ENCODE assay signal across 8 cellular contexts in genomic region chr22:37896181-37896592, GRCh38. TPM values are rescaled to one million over a fixed set of nuclear protein-coding genes. Genes with fewer than 3 reads are reported as not detected.
DNase-seq lines count a peak whose midpoint lies in the region; ATAC-seq and TF ChIP-seq lines count a peak whose summit lies in the region.

No MANE protein-coding gene starts in this region.

- peak overlapping the region; percentile 98 for H3K27ac Mint-ChIP-seq in activated naive CD4-positive, alpha-beta T cell treated with anti-CD3 and anti-CD28 coated beads, Interleukin-2, amount 10 ng/mL, durations not matched to agents 7 days and 5 days

- CTCF ChIA-PET in activated naive CD4-positive, alpha-beta T cell treated with anti-CD3 and anti-CD28 coated beads, Interleukin-2, amount 10 ng/mL, durations not matched to agents 7 days and 5 days (lab: Charles Lee) = interaction anchor here (0.5 to 3.0 kb wide), 10 partner anchors 9 to 74 kb away, joined by 3 to 19 read pairs (median 4); partner anchors contain the start of gene MICALL1

- H3K4me3 ChIP-seq in right lobe of liver = no peak overlapping the region
- H3K4me3 ChIP-seq in uterus = no peak overlapping the region

- peak overlapping the region; percentile 42 for H3K4me3 Mint-ChIP-seq in activated naive CD4-positive, alpha-beta T cell treated with anti-CD3 and anti-CD28 coated beads, Interleukin-2, amount 10 ng/mL, durations not matched to agents 7 days and 5 days

- TF ChIP-seq POLR2A in right lobe of liver (IDR thresholded peaks at IDR 0.05) = no peak
- no peak for TF ChIP-seq POLR2A in uterus (IDR thresholded peaks at IDR 0.05)

- H3K36me3 Mint-ChIP-seq in activated naive CD4-positive, alpha-beta T cell treated with anti-CD3 and anti-CD28 coated beads, Interleukin-2, amount 10 ng/mL, durations not matched to agents 7 days and 5 days = peaks cover 16% of the 10 kb centered on the region

- no peak for TF ChIP-seq CTCF in right lobe of liver (IDR thresholded peaks at IDR 0.05)
- TF ChIP-seq CTCF in uterus (IDR thresholded peaks at IDR 0.05) = no peak

- no peaks in the 10 kb centered on the region for H3K27me3 Mint-ChIP-seq in activated naive CD4-positive, alpha-beta T cell treated with anti-CD3 and anti-CD28 coated beads, Interleukin-2, amount 10 ng/mL, durations not matched to agents 7 days and 5 days

- no peaks in the 10 kb centered on the region for H3K9me3 Mint-ChIP-seq in activated naive CD4-positive, alpha-beta T cell treated with anti-CD3 and anti-CD28 coated beads, Interleukin-2, amount 10 ng/mL, durations not matched to agents 7 days and 5 days

- peaks cover 47% of the 10 kb centered on the region for H3K4me1 Mint-ChIP-seq in activated naive CD4-positive, alpha-beta T cell treated with anti-CD3 and anti-CD28 coated beads, Interleukin-2, amount 10 ng/mL, durations not matched to agents 7 days and 5 days

- in situ Hi-C loops in KBM-7 (cut with MboI; ENCODE audit: low pct_unique_long_range_greater_than_20kb, low sequenced_read_pairs) = no loop called here

- intact Hi-C loops in right lobe of liver (cut with DNase I) (no loop called here), uterus (cut with DNase I; ENCODE audit: low total_unique reads) (loop anchor here (5.0 kb wide), 1 partner anchor 36 kb away; no protein-coding TSS in a partner anchor)

- 63% methylated on average over 2 of the region's 5 CpGs for WGBS in right lobe of liver (ENCODE audit: insufficient coverage, low coverage, low lambda C conversion rate, missing lambda C conversion rate)

- peaks cover 0 to 17% (median 0%) of the 10 kb centered on the region in 4 donors for H3K4me1 ChIP-seq in right lobe of liver
- peaks cover 6 to 8% of the 10 kb centered on the region in 2 donors for H3K4me1 ChIP-seq in uterus

- no peaks in the 10 kb centered on the region for H3K27me3 ChIP-seq in right lobe of liver
- no peaks in the 10 kb centered on the region for H3K27me3 ChIP-seq in uterus

- H3K9me3 ChIP-seq in right lobe of liver (no peaks in the 10 kb centered on the region), uterus (no peaks in the 10 kb centered on the region)

- peak; percentile 19 for DNase-seq in activated CD8-positive, alpha-beta memory T cell treated with anti-CD3 and anti-CD28 coated beads, Interleukin-2, amount 50 U/mL, for 4 hours
- DNase-seq in activated CD8-positive, alpha-beta memory T cell treated with anti-CD3 and anti-CD28 coated beads, Interleukin-2, amount 50 U/mL, for 48 hours = no peak
- peak; percentile 70 for DNase-seq in KBM-7
- DNase-seq in activated naive CD4-positive, alpha-beta T cell treated with anti-CD3 and anti-CD28 coated beads, Interleukin-2, amount 10 ng/mL, durations not matched to agents 7 days and 5 days = peak; percentile 79
- no peak for DNase-seq in right lobe of liver
- no peak for DNase-seq in uterus
- DNase-seq in NCI-H510A (lab: John Stamatoyannopoulos, UW) = no peak

- H3K27ac ChIP-seq in right lobe of liver = peak overlapping the region in 2 of 3 donors; percentile 55 to 69
- peak overlapping the region; percentile 71 to 74 for H3K27ac ChIP-seq in uterus

- H3K36me3 ChIP-seq in right lobe of liver (peaks cover 0 to 5% (median 0%) of the 10 kb centered on the region in 4 donors), uterus (no peaks in the 10 kb centered on the region)

- ATAC-seq in right lobe of liver (peak; percentile 61 to 88 (median 80)), HG02840 (IDR thresholded peaks at IDR 0.05; ENCODE audit: low FRiP score, unreplicated experiment) (no peak)

RNA-seq across cellular contexts. Expression of gene MICALL1, which starts 9.9 kb away (rescaled TPM):
- total RNA-seq in right lobe of liver (10 to 100 TPM in 3 of 6 experiments, 1 to 10 TPM in 3; 6.5 to 19.0 (median 10.3) TPM), uterus (10 to 100 TPM in 3 of 4 donors, 1 to 10 TPM in 1; 7.4 to 96.6 (median 46.6) TPM)

RNA-seq across cellular contexts. Expression of gene EIF3L, which starts 47.0 kb away (rescaled TPM):
- total RNA-seq in right lobe of liver (100 to 1,000 TPM; 117 to 200 (median 164) TPM), uterus (100 to 1,000 TPM; 290 to 559 (median 413) TPM)

RNA-seq across cellular contexts. Expression of gene ANKRD54, which starts 52.1 kb away (rescaled TPM):
- total RNA-seq in right lobe of liver (10 to 100 TPM in 2 of 6 experiments, 1 to 10 TPM in 4; 7.3 to 20.7 (median 9.7) TPM), uterus (10 to 100 TPM in 3 of 4 donors, 1 to 10 TPM in 1; 8.5 to 37.7 (median 20.5) TPM)

RNA-seq across cellular contexts. Expression of gene C22orf23, which starts 57.2 kb away (rescaled TPM):
- total RNA-seq in right lobe of liver (under 1 TPM in 1 of 6 experiments, not detected in 5; 0.40 TPM), uterus (under 1 TPM in 2 of 4 donors, not detected in 2; 0.40 to 0.76 TPM)

RNA-seq across cellular contexts. Expression of gene POLR2F, which starts 57.3 kb away (rescaled TPM):
- total RNA-seq in right lobe of liver = 10 to 100 TPM; 42.4 to 60.5 (median 56.3) TPM
- total RNA-seq in uterus = 10 to 100 TPM; 31.5 to 63.8 (median 43.3) TPM

Comparison
In these comparisons a context has a peak if more than half of its experiments do, and no peak if none do; other contexts are left out.
1. DNase-seq: peak in activated CD8-positive, alpha-beta memory T cell treated with anti-CD3 and anti-CD28 coated beads, Interleukin-2, amount 50 U/mL, for 4 hours (single experiment), KBM-7 (single experiment) and activated naive CD4-positive, alpha-beta T cell treated with anti-CD3 and anti-CD28 coated beads, Interleukin-2, amount 10 ng/mL, durations not matched to agents 7 days and 5 days (single experiment); none in activated CD8-positive, alpha-beta memory T cell treated with anti-CD3 and anti-CD28 coated beads, Interleukin-2, amount 50 U/mL, for 48 hours (single experiment), right lobe of liver (0 of 3), uterus (0 of 2) and NCI-H510A (single experiment).